ENCODE assay signal across 1 cellular context in genomic region chr11:94237447-94238153, GRCh38.
A peak's percentile ranks its signal among the peaks of the same experiment; 100 is the strongest.
TF ChIP-seq lines count a peak whose summit lies in the region.
"Not testable (repeated sequence)": the region's sequence is repeated elsewhere in the genome, so short reads cannot be mapped to it uniquely, and the experiment has no call there.

No MANE protein-coding gene starts in this region.

TF ChIP-seq in HepG2, 621 proteins besides CTCF, POLR2A, EP300 and RAD21 (continued from another document):
- TF ChIP-seq, protein P1, sequence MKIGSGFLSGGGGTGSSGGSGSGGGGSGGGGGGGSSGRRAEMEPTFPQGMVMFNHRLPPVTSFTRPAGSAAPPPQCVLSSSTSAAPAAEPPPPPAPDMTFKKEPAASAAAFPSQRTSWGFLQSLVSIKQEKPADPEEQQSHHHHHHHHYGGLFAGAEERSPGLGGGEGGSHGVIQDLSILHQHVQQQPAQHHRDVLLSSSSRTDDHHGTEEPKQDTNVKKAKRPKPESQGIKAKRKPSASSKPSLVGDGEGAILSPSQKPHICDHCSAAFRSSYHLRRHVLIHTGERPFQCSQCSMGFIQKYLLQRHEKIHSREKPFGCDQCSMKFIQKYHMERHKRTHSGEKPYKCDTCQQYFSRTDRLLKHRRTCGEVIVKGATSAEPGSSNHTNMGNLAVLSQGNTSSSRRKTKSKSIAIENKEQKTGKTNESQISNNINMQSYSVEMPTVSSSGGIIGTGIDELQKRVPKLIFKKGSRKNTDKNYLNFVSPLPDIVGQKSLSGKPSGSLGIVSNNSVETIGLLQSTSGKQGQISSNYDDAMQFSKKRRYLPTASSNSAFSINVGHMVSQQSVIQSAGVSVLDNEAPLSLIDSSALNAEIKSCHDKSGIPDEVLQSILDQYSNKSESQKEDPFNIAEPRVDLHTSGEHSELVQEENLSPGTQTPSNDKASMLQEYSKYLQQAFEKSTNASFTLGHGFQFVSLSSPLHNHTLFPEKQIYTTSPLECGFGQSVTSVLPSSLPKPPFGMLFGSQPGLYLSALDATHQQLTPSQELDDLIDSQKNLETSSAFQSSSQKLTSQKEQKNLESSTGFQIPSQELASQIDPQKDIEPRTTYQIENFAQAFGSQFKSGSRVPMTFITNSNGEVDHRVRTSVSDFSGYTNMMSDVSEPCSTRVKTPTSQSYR (CRISPR knock-in tag; IDR thresholded peaks at IDR 0.05; ENCODE audit: borderline replicate concordance) = peak; percentile 85
- 0 out of 2 replicates have a peak, but pooled peaks have one; percentile 12 for TF ChIP-seq ZNF891 (CRISPR knock-in tag; IDR thresholded peaks at IDR 0.05)
- peak; percentile 55; the same call in 1 of the 2 replicates for TF ChIP-seq ZNF768 (CRISPR knock-in tag; IDR thresholded peaks at IDR 0.05)
- peak; percentile 54; the same call in 1 of the 2 replicates for TF ChIP-seq SP1 (IDR thresholded peaks at IDR 0.05)
- not testable (repeated sequence) for TF ChIP-seq SP1 (CRISPR knock-in tag; IDR thresholded peaks at IDR 0.05); NONO (CRISPR knock-in tag; conservative IDR thresholded peaks at IDR 0.05); FOXA1 (IDR thresholded peaks at IDR 0.05); ZBTB40 (CRISPR knock-in tag; IDR thresholded peaks at IDR 0.05); ATF7 (CRISPR knock-in tag; IDR thresholded peaks at IDR 0.05)
- TF ChIP-seq NONO (IDR thresholded peaks at IDR 0.05) = 0 out of 2 replicates have a peak, but pooled peaks have one; percentile 11
- TF ChIP-seq AHR (CRISPR knock-in tag; IDR thresholded peaks at IDR 0.05) = 0 out of 2 replicates have a peak, but pooled peaks have one; percentile 20
- TF ChIP-seq PLRG1 (conservative IDR thresholded peaks at IDR 0.05) = 0 out of 2 replicates have a peak, but pooled peaks have one; percentile 37
- 0 out of 2 replicates have a peak, but pooled peaks have one; percentile 27 for TF ChIP-seq GABPB1 (CRISPR knock-in tag; IDR thresholded peaks at IDR 0.05)
- peak; percentile 63 for TF ChIP-seq FOXA1 (CRISPR knock-in tag; IDR thresholded peaks at IDR 0.05)
- peak; percentile 85; the same call in 1 of the 2 replicates for TF ChIP-seq NBN (conservative IDR thresholded peaks at IDR 0.05)
- peak; percentile 27; the same call in 1 of the 2 replicates for TF ChIP-seq ZNF687 (CRISPR knock-in tag; IDR thresholded peaks at IDR 0.05)
- TF ChIP-seq ZNF501 (CRISPR knock-in tag; IDR thresholded peaks at IDR 0.05) = 0 out of 2 replicates have a peak, but pooled peaks have one; percentile 28
- peak; percentile 63 for TF ChIP-seq STAG1 (CRISPR knock-in tag; IDR thresholded peaks at IDR 0.05)
- TF ChIP-seq ZBTB40 (IDR thresholded peaks at IDR 0.05) = 0 out of 2 replicates have a peak, but pooled peaks have one; percentile 16
- TF ChIP-seq ATF7 (IDR thresholded peaks at IDR 0.05) = 0 out of 2 replicates have a peak, but pooled peaks have one; percentile 15
- TF ChIP-seq, protein P2, sequence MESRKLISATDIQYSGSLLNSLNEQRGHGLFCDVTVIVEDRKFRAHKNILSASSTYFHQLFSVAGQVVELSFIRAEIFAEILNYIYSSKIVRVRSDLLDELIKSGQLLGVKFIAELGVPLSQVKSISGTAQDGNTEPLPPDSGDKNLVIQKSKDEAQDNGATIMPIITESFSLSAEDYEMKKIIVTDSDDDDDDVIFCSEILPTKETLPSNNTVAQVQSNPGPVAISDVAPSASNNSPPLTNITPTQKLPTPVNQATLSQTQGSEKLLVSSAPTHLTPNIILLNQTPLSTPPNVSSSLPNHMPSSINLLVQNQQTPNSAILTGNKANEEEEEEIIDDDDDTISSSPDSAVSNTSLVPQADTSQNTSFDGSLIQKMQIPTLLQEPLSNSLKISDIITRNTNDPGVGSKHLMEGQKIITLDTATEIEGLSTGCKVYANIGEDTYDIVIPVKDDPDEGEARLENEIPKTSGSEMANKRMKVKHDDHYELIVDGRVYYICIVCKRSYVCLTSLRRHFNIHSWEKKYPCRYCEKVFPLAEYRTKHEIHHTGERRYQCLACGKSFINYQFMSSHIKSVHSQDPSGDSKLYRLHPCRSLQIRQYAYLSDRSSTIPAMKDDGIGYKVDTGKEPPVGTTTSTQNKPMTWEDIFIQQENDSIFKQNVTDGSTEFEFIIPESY (CRISPR knock-in tag; IDR thresholded peaks at IDR 0.05) = 0 out of 2 replicates have a peak, but pooled peaks have one; percentile 11
